Comparison of ENCODE assay signal across 28 cellular contexts in genomic region chr18:34491719-34492118, GRCh38.
"Had no signal": no experiment of that assay in that cellular context is flagged by ENCODE, and none has a peak within 500 bp of the region (broad histone marks: within the 10 kb centered on the region; RNA-seq: fewer than 3 reads in every experiment).

No MANE protein-coding gene starts in this region.

- H3K4me3 Mint-ChIP-seq: activated CD4-positive, alpha-beta memory T cell treated with anti-CD3 and anti-CD28 coated beads for 36 hours; activated naive CD4-positive, alpha-beta T cell treated with anti-CD3 and anti-CD28 coated beads for 36 hours; activated naive CD8-positive, alpha-beta T cell treated with anti-CD3 and anti-CD28 coated beads for 36 hours; activated T-helper 1 cell treated with anti-CD3 and anti-CD28 coated beads, Interleukin-12 subunit alpha, Interleukin-12 subunit beta, Interleukin-2, Interleukin-4 antibody, amounts not matched to agents 30 ng/mL and 10 ng/mL and 1 ng/mL, durations not matched to agents 14 hours and 24 hours and 36 hours; natural killer cell treated with Interleukin-12 subunit alpha and Interleukin-12 subunit beta and Interleukin-15 and Interleukin-18, amount 100 ng/mL, for 72 hours had no signal

- ATAC-seq: activated CD4-positive, CD25-positive, alpha-beta regulatory T cell treated with anti-CD3 and anti-CD28 coated beads, Interleukin-2, amount 50 U/mL, for 24 hours; body of pancreas; heart right ventricle; left lung; lower lobe of right lung; natural killer cell treated with Interleukin-12 subunit alpha and Interleukin-12 subunit beta and Interleukin-15 and Interleukin-18, amount 100 ng/mL, for 72 hours; right lobe of liver had no signal

- DNase-seq: activated CD4-positive, alpha-beta memory T cell treated with anti-CD3 and anti-CD28 coated beads for 36 hours; activated CD4-positive, alpha-beta T cell treated with anti-CD3 and anti-CD28 coated beads for 48 hours; activated CD8-positive, alpha-beta memory T cell treated with anti-CD3 and anti-CD28 coated beads, Interleukin-2, amount 50 U/mL, for 4 hours; activated effector memory CD4-positive, alpha-beta T cell treated with anti-CD3 and anti-CD28 coated beads, Interleukin-2, amount 50 U/mL, for 16 hours; activated naive CD4-positive, alpha-beta T cell treated with anti-CD3 and anti-CD28 coated beads for 36 hours; activated naive CD8-positive, alpha-beta T cell treated with anti-CD3 and anti-CD28 coated beads for 36 hours; activated T-cell treated with anti-CD3 and anti-CD28 coated beads, Interleukin-2, amount 50 U/mL, for 1 hour; adrenal gland; aorta; body of pancreas; cortex of kidney; foreskin melanocyte; heart right ventricle; left lung; lower lobe of right lung; mesenchymal stem cell; right lobe of liver; stimulated activated CD4-positive, alpha-beta T cell treated with anti-CD3 and anti-CD28 coated beads, Interleukin-2, amount 100 ng/mL, for 48 hours; stimulated activated naive CD4-positive, alpha-beta T cell treated with Interleukin-2 at 50 U/mL for 16 hours; T-helper 9 cell; transverse colon had no signal

- H3K27ac ChIP-seq: adrenal gland, body of pancreas, cardiac muscle cell, esophagus muscularis mucosa, heart right ventricle, left lung, lower lobe of right lung, neutrophil, right lobe of liver, transverse colon, VCaP had no signal

- H3K36me3 ChIP-seq: adrenal gland, cardiac muscle cell, esophagus muscularis mucosa, heart right ventricle, left lung, lower lobe of right lung, neutrophil, right lobe of liver, transverse colon had no signal

- H3K4me1 ChIP-seq: adrenal gland, left lung, lower lobe of right lung, right lobe of liver had no signal

- H3K4me3 ChIP-seq: adrenal gland, body of pancreas, cardiac muscle cell, esophagus muscularis mucosa, heart right ventricle, left lung, lower lobe of right lung, right lobe of liver, transverse colon had no signal

- H3K9me3 Mint-ChIP-seq: activated CD4-positive, alpha-beta memory T cell treated with anti-CD3 and anti-CD28 coated beads for 36 hours; activated naive CD4-positive, alpha-beta T cell treated with anti-CD3 and anti-CD28 coated beads for 36 hours; activated naive CD8-positive, alpha-beta T cell treated with anti-CD3 and anti-CD28 coated beads for 36 hours; activated T-helper 1 cell treated with anti-CD3 and anti-CD28 coated beads, Interleukin-12 subunit alpha, Interleukin-12 subunit beta, Interleukin-2, Interleukin-4 antibody, amounts not matched to agents 30 ng/mL and 10 ng/mL and 1 ng/mL, durations not matched to agents 14 hours and 24 hours and 36 hours had no signal

- H3K27me3 ChIP-seq: body of pancreas had no signal

- H3K9me3 ChIP-seq: adrenal gland, body of pancreas, esophagus muscularis mucosa, heart right ventricle, left lung, lower lobe of right lung, neutrophil, right lobe of liver, transverse colon had no signal

- H3K36me3 Mint-ChIP-seq: activated CD4-positive, alpha-beta memory T cell treated with anti-CD3 and anti-CD28 coated beads for 36 hours; activated naive CD8-positive, alpha-beta T cell treated with anti-CD3 and anti-CD28 coated beads for 36 hours had no signal

- H3K27ac Mint-ChIP-seq: activated CD4-positive, alpha-beta memory T cell treated with anti-CD3 and anti-CD28 coated beads for 36 hours; activated naive CD4-positive, alpha-beta T cell treated with anti-CD3 and anti-CD28 coated beads for 36 hours; activated naive CD8-positive, alpha-beta T cell treated with anti-CD3 and anti-CD28 coated beads for 36 hours; activated T-helper 1 cell treated with anti-CD3 and anti-CD28 coated beads, Interleukin-12 subunit alpha, Interleukin-12 subunit beta, Interleukin-2, Interleukin-4 antibody, amounts not matched to agents 30 ng/mL and 10 ng/mL and 1 ng/mL, durations not matched to agents 14 hours and 24 hours and 36 hours; natural killer cell treated with Interleukin-12 subunit alpha and Interleukin-12 subunit beta and Interleukin-15 and Interleukin-18, amount 100 ng/mL, for 72 hours had no signal
